In genomic region chr5:11700376-11700775, GRCh38 we compare ENCODE assay signal across 28 cellular contexts.
"Had no signal": no experiment of that assay in that cellular context is flagged by ENCODE, and none has a peak within 500 bp of the region (broad histone marks: within the 10 kb centered on the region; RNA-seq: fewer than 3 reads in every experiment).

No MANE protein-coding gene starts in this region.

- H3K36me3 ChIP-seq: ovary, right lobe of liver, sigmoid colon, stomach, thoracic aorta, thyroid gland, tibial nerve, upper lobe of left lung, vagina had no signal

- H3K9ac ChIP-seq: parathyroid adenoma had no signal

- DNase-seq: naive thymus-derived CD8-positive, alpha-beta T cell; nephron progenitor cell; occipital lobe; ovary; posterior cingulate gyrus; psoas muscle; right cardiac atrium; right lobe of liver; sigmoid colon; small intestine; stimulated activated CD4-positive, alpha-beta T cell treated with anti-CD3 and anti-CD28 coated beads, Interleukin-15, amount 100 ng/mL, for 24 hours; stimulated activated CD4-positive, alpha-beta T cell treated with anti-CD3 and anti-CD28 coated beads, Interleukin-2, amount 100 ng/mL, for 24 hours; stimulated activated CD4-positive, alpha-beta T cell treated with anti-CD3 and anti-CD28 coated beads, Interleukin-2, amount 100 ng/mL, for 48 hours; stimulated activated CD4-positive, alpha-beta T cell treated with anti-CD3 and anti-CD28 coated beads, Interleukin-4, amount 100 ng/mL, for 24 hours; stimulated activated naive B cell treated with anti-CD40 and anti-IgM and Interleukin-4, amounts not matched to agents 10 μg/mL and 1 μg/mL and 100 μg/mL, for 72 hours; stimulated activated naive CD4-positive, alpha-beta T cell treated with Interleukin-2 at 50 U/mL for 16 hours; stomach; thyroid gland; trophoblast cell; upper lobe of left lung had no signal

- H3K27me3 Mint-ChIP-seq: naive thymus-derived CD8-positive, alpha-beta T cell; progenitor cell of endocrine pancreas; stimulated activated naive B cell treated with anti-CD40 and anti-IgM and Interleukin-4, amounts not matched to agents 10 μg/mL and 1 μg/mL and 100 μg/mL, for 72 hours; stimulated activated naive CD8-positive, alpha-beta T cell treated with anti-CD3 and anti-CD28 coated beads, Interleukin-15, Interleukin-2, amounts not matched to agents 100 ng/mL and 50 ng/mL, for 24 hours had no signal

- H3K36me3 Mint-ChIP-seq: naive thymus-derived CD8-positive, alpha-beta T cell; natural killer cell treated with Interleukin-12 subunit alpha and Interleukin-12 subunit beta and Interleukin-15 and Interleukin-18, amount 100 ng/mL, for 72 hours; stimulated activated effector memory CD8-positive, alpha-beta T cell treated with anti-CD3 and anti-CD28 coated beads, Interleukin-12 subunit alpha, Interleukin-12 subunit beta, amount 100 ng/mL, for 72 hours; stimulated activated naive B cell treated with anti-CD40 and anti-IgM and Interleukin-4, amounts not matched to agents 10 μg/mL and 1 μg/mL and 100 μg/mL, for 72 hours had no signal

- H3K4me1 ChIP-seq: parathyroid adenoma, psoas muscle, right lobe of liver, sigmoid colon, stomach, thyroid gland, tibial nerve, upper lobe of left lung, vagina had no signal

- H3K27ac Mint-ChIP-seq: naive thymus-derived CD8-positive, alpha-beta T cell; natural killer cell treated with Interleukin-12 subunit alpha and Interleukin-12 subunit beta and Interleukin-15 and Interleukin-18, amount 100 ng/mL, for 72 hours; nephron progenitor cell; progenitor cell of endocrine pancreas; stimulated activated effector memory CD8-positive, alpha-beta T cell treated with anti-CD3 and anti-CD28 coated beads, Interleukin-12 subunit alpha, Interleukin-12 subunit beta, amount 100 ng/mL, for 72 hours; stimulated activated naive B cell treated with anti-CD40 and anti-IgM and Interleukin-4, amounts not matched to agents 10 μg/mL and 1 μg/mL and 100 μg/mL, for 72 hours; stimulated activated naive CD8-positive, alpha-beta T cell treated with anti-CD3 and anti-CD28 coated beads, Interleukin-15, Interleukin-2, amounts not matched to agents 100 ng/mL and 50 ng/mL, for 24 hours had no signal

- H3K4me3 Mint-ChIP-seq: naive thymus-derived CD8-positive, alpha-beta T cell; natural killer cell treated with Interleukin-12 subunit alpha and Interleukin-12 subunit beta and Interleukin-15 and Interleukin-18, amount 100 ng/mL, for 72 hours; nephron progenitor cell; stimulated activated effector memory CD8-positive, alpha-beta T cell treated with anti-CD3 and anti-CD28 coated beads, Interleukin-12 subunit alpha, Interleukin-12 subunit beta, amount 100 ng/mL, for 72 hours; stimulated activated naive B cell treated with anti-CD40 and anti-IgM and Interleukin-4, amounts not matched to agents 10 μg/mL and 1 μg/mL and 100 μg/mL, for 72 hours; stimulated activated naive CD8-positive, alpha-beta T cell treated with anti-CD3 and anti-CD28 coated beads, Interleukin-15, Interleukin-2, amounts not matched to agents 100 ng/mL and 50 ng/mL, for 24 hours had no signal

- H3K4me1 Mint-ChIP-seq: naive thymus-derived CD8-positive, alpha-beta T cell; nephron progenitor cell; stimulated activated effector memory CD8-positive, alpha-beta T cell treated with anti-CD3 and anti-CD28 coated beads, Interleukin-12 subunit alpha, Interleukin-12 subunit beta, amount 100 ng/mL, for 72 hours; stimulated activated naive B cell treated with anti-CD40 and anti-IgM and Interleukin-4, amounts not matched to agents 10 μg/mL and 1 μg/mL and 100 μg/mL, for 72 hours had no signal

- H3K27me3 ChIP-seq: ovary, right lobe of liver, sigmoid colon, stomach, thyroid gland, tibial nerve, upper lobe of left lung, vagina had no signal

- H3K27ac ChIP-seq: ovary, parathyroid adenoma, psoas muscle, right lobe of liver, sigmoid colon, stomach, thoracic aorta, thyroid gland, tibial nerve, upper lobe of left lung, vagina had no signal

- H2AFZ ChIP-seq: parathyroid adenoma had no signal

- H3K4me3 ChIP-seq: ovary, psoas muscle, right lobe of liver, sigmoid colon, stomach, thoracic aorta, thyroid gland, tibial nerve, upper lobe of left lung, vagina had no signal

- H3K9me3 ChIP-seq: ovary, psoas muscle, right lobe of liver, stomach, thoracic aorta, thyroid gland, tibial nerve, upper lobe of left lung, vagina had no signal

- ATAC-seq: naive thymus-derived CD8-positive, alpha-beta T cell; natural killer cell treated with Interleukin-12 subunit alpha and Interleukin-12 subunit beta and Interleukin-15 and Interleukin-18, amount 100 ng/mL, for 72 hours; psoas muscle; right cardiac atrium; right lobe of liver; stimulated activated effector memory CD8-positive, alpha-beta T cell treated with anti-CD3 and anti-CD28 coated beads, Interleukin-12 subunit alpha, Interleukin-12 subunit beta, amount 100 ng/mL, for 72 hours; stimulated activated naive B cell treated with anti-CD40 and anti-IgM and Interleukin-4, amounts not matched to agents 10 μg/mL and 1 μg/mL and 100 μg/mL, for 72 hours had no signal

- H3K9me3 Mint-ChIP-seq: naive thymus-derived CD8-positive, alpha-beta T cell; natural killer cell treated with Interleukin-12 subunit alpha and Interleukin-12 subunit beta and Interleukin-15 and Interleukin-18, amount 100 ng/mL, for 72 hours; nephron progenitor cell; stimulated activated effector memory CD8-positive, alpha-beta T cell treated with anti-CD3 and anti-CD28 coated beads, Interleukin-12 subunit alpha, Interleukin-12 subunit beta, amount 100 ng/mL, for 72 hours; stimulated activated naive CD8-positive, alpha-beta T cell treated with anti-CD3 and anti-CD28 coated beads, Interleukin-15, Interleukin-2, amounts not matched to agents 100 ng/mL and 50 ng/mL, for 24 hours had no signal
